1 cellular context compared by ENCODE assay signal in the genomic region with DNA sequence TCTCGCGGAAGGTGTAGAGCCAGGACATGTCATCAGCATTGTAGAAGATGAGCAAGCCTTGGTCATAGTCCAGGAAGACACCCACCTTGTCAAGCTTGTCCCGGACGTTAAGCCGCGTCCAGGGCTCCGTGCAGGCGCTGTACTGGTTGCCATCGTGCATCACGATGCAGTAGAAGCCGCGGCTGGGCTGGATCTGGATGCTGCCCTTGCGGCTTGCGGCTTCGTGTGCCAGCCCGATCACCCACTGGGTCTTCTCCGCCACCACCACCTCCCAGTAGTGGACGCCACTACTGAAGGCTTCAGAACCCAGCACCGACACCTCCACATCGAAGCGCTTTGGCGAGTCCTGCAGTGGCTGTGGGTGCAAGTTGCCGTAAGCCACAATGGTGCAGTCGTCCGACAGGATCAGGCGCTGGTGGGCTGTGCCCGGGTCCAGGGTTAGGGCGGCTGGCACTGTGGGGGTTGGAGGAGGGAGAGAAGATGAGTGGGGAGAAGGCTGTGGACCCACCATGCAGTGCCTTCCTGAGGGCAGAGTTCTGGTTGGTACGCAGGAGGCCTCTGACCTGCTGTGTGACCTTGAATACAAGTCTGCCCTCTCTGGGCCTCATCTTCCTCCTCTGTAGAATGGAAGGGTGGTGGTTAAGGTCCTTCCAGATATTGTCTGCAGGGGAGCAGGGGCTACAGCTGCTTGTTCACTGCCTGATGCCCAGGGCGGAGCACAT.
TF ChIP-seq lines count a peak whose summit lies in the region.

No MANE protein-coding gene starts in this region.

TF ChIP-seq in HepG2, 621 proteins besides CTCF, POLR2A, EP300 and RAD21 (continued from another document):
- TF ChIP-seq ZFP82 (CRISPR knock-in tag; IDR thresholded peaks at IDR 0.05; ENCODE audit: borderline replicate concordance) = no peak
- peak; percentile 47 for TF ChIP-seq AGO2 (optimal IDR thresholded peaks at IDR 0.05; ENCODE audit: low read depth, low read length)
- TF ChIP-seq ZNF232 (CRISPR knock-in tag; IDR thresholded peaks at IDR 0.05; ENCODE audit: borderline replicate concordance) = no peak
- no peak for TF ChIP-seq PHF8 (CRISPR knock-in tag; IDR thresholded peaks at IDR 0.05)
- no peak for TF ChIP-seq ZNF282 (IDR thresholded peaks at IDR 0.05; ENCODE audit: partially characterized antibody)
- TF ChIP-seq, protein P1, sequence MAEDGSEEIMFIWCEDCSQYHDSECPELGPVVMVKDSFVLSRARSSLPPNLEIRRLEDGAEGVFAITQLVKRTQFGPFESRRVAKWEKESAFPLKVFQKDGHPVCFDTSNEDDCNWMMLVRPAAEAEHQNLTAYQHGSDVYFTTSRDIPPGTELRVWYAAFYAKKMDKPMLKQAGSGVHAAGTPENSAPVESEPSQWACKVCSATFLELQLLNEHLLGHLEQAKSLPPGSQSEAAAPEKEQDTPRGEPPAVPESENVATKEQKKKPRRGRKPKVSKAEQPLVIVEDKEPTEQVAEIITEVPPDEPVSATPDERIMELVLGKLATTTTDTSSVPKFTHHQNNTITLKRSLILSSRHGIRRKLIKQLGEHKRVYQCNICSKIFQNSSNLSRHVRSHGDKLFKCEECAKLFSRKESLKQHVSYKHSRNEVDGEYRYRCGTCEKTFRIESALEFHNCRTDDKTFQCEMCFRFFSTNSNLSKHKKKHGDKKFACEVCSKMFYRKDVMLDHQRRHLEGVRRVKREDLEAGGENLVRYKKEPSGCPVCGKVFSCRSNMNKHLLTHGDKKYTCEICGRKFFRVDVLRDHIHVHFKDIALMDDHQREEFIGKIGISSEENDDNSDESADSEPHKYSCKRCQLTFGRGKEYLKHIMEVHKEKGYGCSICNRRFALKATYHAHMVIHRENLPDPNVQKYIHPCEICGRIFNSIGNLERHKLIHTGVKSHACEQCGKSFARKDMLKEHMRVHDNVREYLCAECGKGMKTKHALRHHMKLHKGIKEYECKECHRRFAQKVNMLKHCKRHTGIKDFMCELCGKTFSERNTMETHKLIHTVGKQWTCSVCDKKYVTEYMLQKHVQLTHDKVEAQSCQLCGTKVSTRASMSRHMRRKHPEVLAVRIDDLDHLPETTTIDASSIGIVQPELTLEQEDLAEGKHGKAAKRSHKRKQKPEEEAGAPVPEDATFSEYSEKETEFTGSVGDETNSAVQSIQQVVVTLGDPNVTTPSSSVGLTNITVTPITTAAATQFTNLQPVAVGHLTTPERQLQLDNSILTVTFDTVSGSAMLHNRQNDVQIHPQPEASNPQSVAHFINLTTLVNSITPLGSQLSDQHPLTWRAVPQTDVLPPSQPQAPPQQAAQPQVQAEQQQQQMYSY (CRISPR knock-in tag; IDR thresholded peaks at IDR 0.05) = no peak
- no peak for TF ChIP-seq PTBP1 (IDR thresholded peaks at IDR 0.05; ENCODE audit: low read depth, low read length, poor library complexity, severe bottlenecking)
- no peak for TF ChIP-seq ZNF230 (CRISPR knock-in tag; IDR thresholded peaks at IDR 0.05)
